9 cellular contexts compared by ENCODE assay signal in genomic region chr5:181173027-181173419, GRCh38. TPM values are rescaled to one million over a fixed set of nuclear protein-coding genes. Genes with fewer than 3 reads are reported as not detected.
DNase-seq lines count a peak whose midpoint lies in the region; ATAC-seq and TF ChIP-seq lines count a peak whose summit lies in the region.
"Had no signal": no experiment of that assay in that cellular context is flagged by ENCODE, and none has a peak within 500 bp of the region (broad histone marks: within the 10 kb centered on the region; RNA-seq: fewer than 3 reads in every experiment).

No MANE protein-coding gene starts in this region.

- H3K9me3 ChIP-seq in left ventricle myocardium inferior (replicated peaks) (no peaks in the 10 kb centered on the region), ovary (no peaks in the 10 kb centered on the region)
- H3K9me3 ChIP-seq: body of pancreas had no signal

- H3K27me3 ChIP-seq in left ventricle myocardium inferior (ENCODE audit: low read depth) (peaks cover 96% of the 10 kb centered on the region), ovary (peaks cover 6% of the 10 kb centered on the region)

- H3K4me1 ChIP-seq in left ventricle myocardium inferior (peaks cover 15% of the 10 kb centered on the region), ovary (ENCODE audit: insufficient read depth) (no peaks in the 10 kb centered on the region)

- no peak for TF ChIP-seq POLR2A in ovary (IDR thresholded peaks at IDR 0.05)

- TF ChIP-seq CTCF in left ventricle myocardium inferior (IDR thresholded peaks at IDR 0.05; ENCODE audit: borderline replicate concordance) (no peak), ovary (IDR thresholded peaks at IDR 0.05) (no peak)

- H3K27ac Mint-ChIP-seq in central memory CD8-positive, alpha-beta T cell (ENCODE audit: low read depth): peak overlapping the region; percentile 85

- H3K36me3 ChIP-seq in left ventricle myocardium inferior (no peaks in the 10 kb centered on the region), ovary (no peaks in the 10 kb centered on the region)

- no peak for DNase-seq in left ventricle myocardium inferior
- DNase-seq in Right ventricle myocardium inferior (ENCODE audit: missing footprints): no peak
- DNase-seq in KBM-7: peak; percentile 84
- no peak for DNase-seq in central memory CD8-positive, alpha-beta T cell (ENCODE audit: low spot score in 2 of 2)
- DNase-seq in stimulated activated naive CD8-positive, alpha-beta T cell treated with anti-CD3 and anti-CD28 coated beads, Interleukin-15, Interleukin-2, amounts not matched to agents 100 U/mL and 50 U/mL, for 24 hours: no peak
- DNase-seq in DMS 273 treated with DMSO at 0.1 percent for 48 hours (lab: John Stamatoyannopoulos, UW): no peak
- DNase-seq in ovary: no peak
- no peak for DNase-seq in stimulated activated CD4-positive, alpha-beta T cell treated with anti-CD3 and anti-CD28 coated beads, Interleukin-15, amount 100 ng/mL, for 24 hours

- H3K27me3 Mint-ChIP-seq in central memory CD8-positive, alpha-beta T cell: peaks cover 23% of the 10 kb centered on the region

- in situ Hi-C loops in KBM-7 (cut with MboI; ENCODE audit: low pct_unique_long_range_greater_than_20kb, low sequenced_read_pairs): loop anchor here (5.0 kb wide), 1 partner anchor 301 kb away; no protein-coding TSS in a partner anchor

- 17 to 26% (median 18%) methylated on average over 11 of the region's 11 CpGs for WGBS in ovary, 3 donors

- H3K27ac ChIP-seq in left ventricle myocardium inferior (replicated peaks) (peak overlapping the region; percentile 79), ovary (no peak overlapping the region)
- H3K27ac ChIP-seq: body of pancreas had no signal

- ATAC-seq in Right ventricle myocardium inferior: no peak
- peak; percentile 33 for ATAC-seq in central memory CD8-positive, alpha-beta T cell (replicated peaks; ENCODE audit: extremely low read depth, poor library complexity, severe bottlenecking)
- peak; percentile 11 for ATAC-seq in stimulated activated naive CD8-positive, alpha-beta T cell treated with anti-CD3 and anti-CD28 coated beads, Interleukin-15, Interleukin-2, amounts not matched to agents 100 U/mL and 50 U/mL, for 24 hours

- TF ChIP-seq EP300 in ovary (IDR thresholded peaks at IDR 0.05): no peak

- H3K4me3 Mint-ChIP-seq in central memory CD8-positive, alpha-beta T cell: peak overlapping the region; percentile 82

- peak overlapping the region; percentile 36 for H3K4me3 ChIP-seq in left ventricle myocardium inferior
- no peak overlapping the region for H3K4me3 ChIP-seq in ovary
- H3K4me3 ChIP-seq: body of pancreas had no signal

- H3K9me3 Mint-ChIP-seq in central memory CD8-positive, alpha-beta T cell: no peaks in the 10 kb centered on the region

- peaks cover 37% of the 10 kb centered on the region for H3K4me1 Mint-ChIP-seq in central memory CD8-positive, alpha-beta T cell

- H3K36me3 Mint-ChIP-seq in central memory CD8-positive, alpha-beta T cell (ENCODE audit: insufficient read depth): peaks cover 25% of the 10 kb centered on the region

- intact Hi-C loops in left ventricle myocardium inferior (cut with micrococcal nuclease) (no loop called here), Right ventricle myocardium inferior (cut with DNase I) (no loop called here), ovary (cut with DNase I) (no loop called here)

RNA-seq across cellular contexts. Expression of gene OR2V2, which starts 25.6 kb away (rescaled TPM):
- total RNA-seq in left ventricle myocardium inferior: not detected
- total RNA-seq in Right ventricle myocardium inferior: not detected
- under 1 TPM in 1 of 7 donors, not detected in 6; 0.80 TPM for total RNA-seq in ovary
- not detected for polyA plus RNA-seq in ovary
- total RNA-seq: body of pancreas had no signal

RNA-seq across cellular contexts. Expression of gene TRIM7, which starts 32.0 kb away (rescaled TPM):
- total RNA-seq in left ventricle myocardium inferior: 6.4 TPM
- total RNA-seq in Right ventricle myocardium inferior: 14.4 TPM
- 1 to 10 TPM in 2 of 7 donors, under 1 TPM in 5; 0.34 to 2.9 (median 0.93) TPM for total RNA-seq in ovary
- under 1 TPM; 0.45 to 0.82 TPM for polyA plus RNA-seq in ovary

RNA-seq across cellular contexts. Expression of gene OR2V1, which starts 42.1 kb away (rescaled TPM):
- not detected for total RNA-seq in left ventricle myocardium inferior
- total RNA-seq in Right ventricle myocardium inferior: not detected
- total RNA-seq in ovary: not detected
- not detected for polyA plus RNA-seq in ovary
- total RNA-seq: body of pancreas had no signal

RNA-seq across cellular contexts. Expression of gene TRIM41, which starts 50.1 kb away (rescaled TPM):
- total RNA-seq in left ventricle myocardium inferior (26.4 TPM), Right ventricle myocardium inferior (20.9 TPM), ovary (10 to 100 TPM in 6 of 7 donors, 1 to 10 TPM in 1; 8.2 to 22.7 (median 17.6) TPM)
- 10 to 100 TPM; 11.1 to 13.2 TPM for polyA plus RNA-seq in ovary
